In the genomic region with DNA sequence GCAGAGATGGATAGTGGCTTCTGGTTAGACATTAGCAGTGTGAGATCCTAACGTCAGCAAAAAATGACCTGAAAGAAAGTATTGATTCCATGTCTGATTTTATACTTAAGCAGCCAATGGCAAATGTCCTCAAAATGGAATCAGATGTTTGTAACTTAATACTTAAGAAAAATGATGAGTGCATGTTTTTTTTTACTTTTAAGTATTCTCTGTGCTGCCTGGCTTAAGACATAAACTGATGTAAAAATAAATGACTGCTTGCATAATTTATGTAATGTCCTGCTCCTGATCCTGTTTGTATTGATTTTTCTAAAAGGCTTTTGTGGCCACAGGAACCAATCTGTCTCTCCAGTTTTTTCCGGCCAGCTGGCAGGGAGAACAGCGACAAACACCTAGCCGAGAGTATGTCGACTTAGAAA, we compare ENCODE assay signal across 21 cellular contexts. TPM values are rescaled to one million over a fixed set of nuclear protein-coding genes. Genes with fewer than 3 reads are reported as not detected.
A peak's percentile ranks its signal among the peaks of the same experiment; 100 is the strongest.
DNase-seq lines count a peak whose midpoint lies in the region; ATAC-seq and TF ChIP-seq lines count a peak whose summit lies in the region.
"Had no signal": no experiment of that assay in that cellular context is flagged by ENCODE, and none has a peak within 500 bp of the region (broad histone marks: within the 10 kb centered on the region; RNA-seq: fewer than 3 reads in every experiment).

No MANE protein-coding gene starts in this region.

- H3K27ac ChIP-seq in A673 (ENCODE audit: low read depth, low read length, poor library complexity, severe bottlenecking) (peak overlapping the region; percentile 38), Karpas-422 (ENCODE audit: low read length) (peak overlapping the region; percentile 75), tibial artery (no peak overlapping the region)
- H3K27ac ChIP-seq: adrenal gland had no signal

- H3K27me3 Mint-ChIP-seq in activated T-helper 1 cell treated with anti-CD3 and anti-CD28 coated beads, Interleukin-12 subunit alpha, Interleukin-12 subunit beta, Interleukin-2, Interleukin-4 antibody, amounts not matched to agents 30 ng/mL and 10 ng/mL and 1 ng/mL, durations not matched to agents 14 hours and 24 hours and 36 hours (ENCODE audit: insufficient read depth), result no peaks in the 10 kb centered on the region
- H3K27me3 Mint-ChIP-seq: activated T-helper 17 cell treated with anti-CD3 and anti-CD28 coated beads, Interleukin-2, amount 50 U/mL, for 72 hours had no signal

- H3K4me3 ChIP-seq in A673 (ENCODE audit: low read depth, low read length, poor library complexity, severe bottlenecking) (no peak overlapping the region), Karpas-422 (ENCODE audit: low read length) (no peak overlapping the region), adipocyte (ENCODE audit: low read length) (peak overlapping the region; percentile 29), tibial artery (no peak overlapping the region)
- H3K4me3 ChIP-seq: adrenal gland had no signal

- no peak overlapping the region for H3K27ac Mint-ChIP-seq in activated T-helper 1 cell treated with anti-CD3 and anti-CD28 coated beads, Interleukin-12 subunit alpha, Interleukin-12 subunit beta, Interleukin-2, Interleukin-4 antibody, amounts not matched to agents 30 ng/mL and 10 ng/mL and 1 ng/mL, durations not matched to agents 14 hours and 24 hours and 36 hours
- H3K27ac Mint-ChIP-seq: activated T-helper 17 cell treated with anti-CD3 and anti-CD28 coated beads, Interleukin-2, amount 50 U/mL, for 72 hours had no signal

- ATAC-seq in left lobe of liver, result peak; percentile 98
- no peak for ATAC-seq in GM18498 (IDR thresholded peaks at IDR 0.05; ENCODE audit: unreplicated experiment)
- ATAC-seq: activated T-helper 17 cell treated with anti-CD3 and anti-CD28 coated beads, Interleukin-2, amount 50 U/mL, for 72 hours; HCT116; left colon had no signal

- H3K4me1 Mint-ChIP-seq in activated T-helper 1 cell treated with anti-CD3 and anti-CD28 coated beads, Interleukin-12 subunit alpha, Interleukin-12 subunit beta, Interleukin-2, Interleukin-4 antibody, amounts not matched to agents 30 ng/mL and 10 ng/mL and 1 ng/mL, durations not matched to agents 14 hours and 24 hours and 36 hours (ENCODE audit: low read depth), result peaks cover 72% of the 10 kb centered on the region

- TF ChIP-seq CTCF in A673 (conservative IDR thresholded peaks at IDR 0.05; ENCODE audit: low read depth, low read length) (no peak), tibial artery (IDR thresholded peaks at IDR 0.05) (no peak)

- no peaks in the 10 kb centered on the region for H3K9me3 Mint-ChIP-seq in activated T-helper 1 cell treated with anti-CD3 and anti-CD28 coated beads, Interleukin-12 subunit alpha, Interleukin-12 subunit beta, Interleukin-2, Interleukin-4 antibody, amounts not matched to agents 30 ng/mL and 10 ng/mL and 1 ng/mL, durations not matched to agents 14 hours and 24 hours and 36 hours
- H3K9me3 Mint-ChIP-seq: activated T-helper 17 cell treated with anti-CD3 and anti-CD28 coated beads, Interleukin-2, amount 50 U/mL, for 72 hours had no signal

- H3K4me1 ChIP-seq in A673 (ENCODE audit: insufficient read depth, low read length, poor library complexity, severe bottlenecking) (peaks cover 43% of the 10 kb centered on the region), Karpas-422 (ENCODE audit: low read length) (peaks cover 55% of the 10 kb centered on the region), adipocyte (ENCODE audit: control insufficient read depth, insufficient read depth, low read length) (peaks cover 28% of the 10 kb centered on the region), tibial artery (peaks cover 0 to 38% (median 14%) of the 10 kb centered on the region in 4 donors)

- H3K9me2 ChIP-seq in Karpas-422 (replicated peaks; ENCODE audit: insufficient read depth, low read length), result no peaks in the 10 kb centered on the region

- H3K36me3 ChIP-seq in A673 (ENCODE audit: insufficient read depth, low read length, poor library complexity, severe bottlenecking) (peaks cover 48% of the 10 kb centered on the region), Karpas-422 (ENCODE audit: insufficient read depth, low read length) (peaks cover 45% of the 10 kb centered on the region), adipocyte (ENCODE audit: control insufficient read depth, insufficient read depth, low read length, severe bottlenecking) (peaks cover 12% of the 10 kb centered on the region), tibial artery (peaks cover 0 to 18% (median 0%) of the 10 kb centered on the region in 3 donors)
- H3K36me3 ChIP-seq: adrenal gland had no signal

- no peak overlapping the region for H3K4me3 Mint-ChIP-seq in activated T-helper 1 cell treated with anti-CD3 and anti-CD28 coated beads, Interleukin-12 subunit alpha, Interleukin-12 subunit beta, Interleukin-2, Interleukin-4 antibody, amounts not matched to agents 30 ng/mL and 10 ng/mL and 1 ng/mL, durations not matched to agents 14 hours and 24 hours and 36 hours
- H3K4me3 Mint-ChIP-seq: activated T-helper 17 cell treated with anti-CD3 and anti-CD28 coated beads, Interleukin-2, amount 50 U/mL, for 72 hours had no signal

- no peak for DNase-seq in A673 (ENCODE audit: low spot score)
- DNase-seq in Karpas-422, result no peak
- peak; percentile 73 for DNase-seq in adipocyte (ENCODE audit: low read depth)
- peak; percentile 79 for DNase-seq in left lobe of liver (ENCODE audit: low spot score)
- DNase-seq in tibial artery, result no peak
- no peak for DNase-seq in activated T-helper 1 cell treated with anti-CD3 and anti-CD28 coated beads, Interleukin-12 subunit alpha, Interleukin-12 subunit beta, Interleukin-2, Interleukin-4 antibody, amounts not matched to agents 30 ng/mL and 10 ng/mL and 1 ng/mL, durations not matched to agents 14 hours and 24 hours and 36 hours (ENCODE audit: low spot score)
- no peak for DNase-seq in G401 (ENCODE audit: low spot score)
- DNase-seq: activated CD8-positive, alpha-beta memory T cell treated with anti-CD3 and anti-CD28 coated beads for 24 hours; adrenal gland; Caco-2; caudate nucleus; effector memory CD4-positive, alpha-beta T cell; left colon; NCI-H2029 treated with DMSO at 0.1 percent for 48 hours; NCI-H774; stimulated activated CD4-positive, alpha-beta T cell treated with anti-CD3 and anti-CD28 coated beads, Interleukin-4, amount 100 ng/mL, for 1 hour had no signal

- H4K20me1 ChIP-seq in Karpas-422 (ENCODE audit: insufficient read depth, low read depth, low read length), result no peaks in the 10 kb centered on the region

- no peaks in the 10 kb centered on the region for H3K27me3 ChIP-seq in A673 (replicated peaks; ENCODE audit: insufficient read depth, low read depth, low read length, poor library complexity)
- H3K27me3 ChIP-seq in Karpas-422 (ENCODE audit: low read length), result no peaks in the 10 kb centered on the region
- H3K27me3 ChIP-seq in adipocyte (replicated peaks; ENCODE audit: control insufficient read depth, insufficient read depth, low read length), result no peaks in the 10 kb centered on the region
- no peaks in the 10 kb centered on the region for H3K27me3 ChIP-seq in tibial artery
- H3K27me3 ChIP-seq: adrenal gland had no signal

- H3K36me3 Mint-ChIP-seq in activated T-helper 1 cell treated with anti-CD3 and anti-CD28 coated beads, Interleukin-12 subunit alpha, Interleukin-12 subunit beta, Interleukin-2, Interleukin-4 antibody, amounts not matched to agents 30 ng/mL and 10 ng/mL and 1 ng/mL, durations not matched to agents 14 hours and 24 hours and 36 hours (ENCODE audit: low read depth), result peaks cover 58% of the 10 kb centered on the region

- POLR2A ChIA-PET in A673 (lab: Charles Lee; ENCODE audit: low non-redundant PET), result no interaction called here

- no peak overlapping the region for H3K4me2 ChIP-seq in Karpas-422 (ENCODE audit: low read depth, low read length, poor library complexity, severe bottlenecking)

- H3K9ac ChIP-seq in Karpas-422 (ENCODE audit: low read length), result no peak overlapping the region
- no peak overlapping the region for H3K9ac ChIP-seq in adipocyte (ENCODE audit: low read length)

- no peak overlapping the region for H2AFZ ChIP-seq in Karpas-422 (ENCODE audit: low read length)

- intact Hi-C loops in A673 (cut with micrococcal nuclease; ENCODE audit: unreplicated experiment) (no loop called here), tibial artery (cut with DNase I; ENCODE audit: low total_unique reads) (no loop called here)
- intact Hi-C loops in activated T-helper 1 cell treated with anti-CD3 and anti-CD28 coated beads, Interleukin-12 subunit alpha, Interleukin-12 subunit beta, Interleukin-2, Interleukin-4 antibody, amounts not matched to agents 30 ng/mL and 10 ng/mL and 1 ng/mL, durations not matched to agents 14 hours and 24 hours and 36 hours (cut with micrococcal nuclease), result no loop called here

- no TSS peak for BruUV-seq in A673 (replicated peaks; lab: Mats Ljungman, UMichigan)

- CTCF ChIA-PET in A673 (lab: Charles Lee), result no interaction called here

- H3K9me3 ChIP-seq in A673 (ENCODE audit: low read depth, low read length, poor library complexity, severe bottlenecking) (no peaks in the 10 kb centered on the region), Karpas-422 (ENCODE audit: low read length) (no peaks in the 10 kb centered on the region), adipocyte (ENCODE audit: control insufficient read depth, low read length) (no peaks in the 10 kb centered on the region), tibial artery (no peaks in the 10 kb centered on the region)
- H3K9me3 ChIP-seq: adrenal gland, Caco-2 had no signal

- H3K79me2 ChIP-seq in Karpas-422 (ENCODE audit: low read length), result peaks cover 98% of the 10 kb centered on the region

- in situ Hi-C loops in G401 (cut with HindIII; ENCODE audit: low sequenced_read_pairs), result no loop called here

RNA-seq across cellular contexts. Expression of a gene that starts 7.4 kb away (rescaled TPM):
- total RNA-seq in A673 (2021) (173 and 185 TPM in 2 replicates), left lobe of liver (12.2 TPM)
- total RNA-seq in Karpas-422 (2014; rRNA removed; shearing (Covaris generic); ENCODE audit: low replicate concordance), result 55.6 and 79.3 TPM in 2 replicates
- total RNA-seq in activated T-helper 1 cell treated with anti-CD3 and anti-CD28 coated beads, Interleukin-12 subunit alpha, Interleukin-12 subunit beta, Interleukin-2, Interleukin-4 antibody, amounts not matched to agents 30 ng/mL and 10 ng/mL and 1 ng/mL, durations not matched to agents 14 hours and 24 hours and 36 hours, result 171 and 175 TPM in 2 replicates
- 17.0 and 40.9 TPM in 2 replicates for total RNA-seq in G401 (2014; rRNA removed; shearing (Covaris generic))

RNA-seq across cellular contexts. Expression of a gene that starts 47.9 kb away (rescaled TPM):
- total RNA-seq in A673 (2021) (0.15 TPM in 1 of 2 replicates, not detected in the other), left lobe of liver (67.7 TPM)
- total RNA-seq in Karpas-422 (2014; rRNA removed; shearing (Covaris generic); ENCODE audit: low replicate concordance), result not detected in 2 replicates
- 33.2 and 34.2 TPM in 2 replicates for total RNA-seq in activated T-helper 1 cell treated with anti-CD3 and anti-CD28 coated beads, Interleukin-12 subunit alpha, Interleukin-12 subunit beta, Interleukin-2, Interleukin-4 antibody, amounts not matched to agents 30 ng/mL and 10 ng/mL and 1 ng/mL, durations not matched to agents 14 hours and 24 hours and 36 hours
- 0.34 TPM in 1 of 2 replicates, not detected in the other for total RNA-seq in G401 (2014; rRNA removed; shearing (Covaris generic))
- total RNA-seq: Caco-2, HT1080, M059J had no signal

Comparison
In these comparisons a context has a peak if more than half of its experiments do, and no peak if none do; other contexts are left out.
1. DNase-seq: peak in adipocyte (single experiment) and left lobe of liver (single experiment); none in A673 (single experiment), Karpas-422 (single experiment), tibial artery (0 of 2), activated T-helper 1 cell treated with anti-CD3 and anti-CD28 coated beads, Interleukin-12 subunit alpha, Interleukin-12 subunit beta, Interleukin-2, Interleukin-4 antibody, amounts not matched to agents 30 ng/mL and 10 ng/mL and 1 ng/mL, durations not matched to agents 14 hours and 24 hours and 36 hours (single experiment) and G401 (single experiment).
2. H3K27ac ChIP-seq: peak in A673 (single experiment) and Karpas-422 (single experiment); none in tibial artery (0 of 2).
3. RNA of a gene that starts 47.9 kb away (total RNA-seq): 67.7 TPM in left lobe of liver (single experiment) and 33.2 to 34.2 TPM in activated T-helper 1 cell treated with anti-CD3 and anti-CD28 coated beads, Interleukin-12 subunit alpha, Interleukin-12 subunit beta, Interleukin-2, Interleukin-4 antibody, amounts not matched to agents 30 ng/mL and 10 ng/mL and 1 ng/mL, durations not matched to agents 14 hours and 24 hours and 36 hours; 0.34 TPM in G401, 0.15 TPM in A673 and not detected in Karpas-422; every median in the first group is over 10 times any median in the second.